ENCODE assay signal across 21 cellular contexts in the genomic region with DNA sequence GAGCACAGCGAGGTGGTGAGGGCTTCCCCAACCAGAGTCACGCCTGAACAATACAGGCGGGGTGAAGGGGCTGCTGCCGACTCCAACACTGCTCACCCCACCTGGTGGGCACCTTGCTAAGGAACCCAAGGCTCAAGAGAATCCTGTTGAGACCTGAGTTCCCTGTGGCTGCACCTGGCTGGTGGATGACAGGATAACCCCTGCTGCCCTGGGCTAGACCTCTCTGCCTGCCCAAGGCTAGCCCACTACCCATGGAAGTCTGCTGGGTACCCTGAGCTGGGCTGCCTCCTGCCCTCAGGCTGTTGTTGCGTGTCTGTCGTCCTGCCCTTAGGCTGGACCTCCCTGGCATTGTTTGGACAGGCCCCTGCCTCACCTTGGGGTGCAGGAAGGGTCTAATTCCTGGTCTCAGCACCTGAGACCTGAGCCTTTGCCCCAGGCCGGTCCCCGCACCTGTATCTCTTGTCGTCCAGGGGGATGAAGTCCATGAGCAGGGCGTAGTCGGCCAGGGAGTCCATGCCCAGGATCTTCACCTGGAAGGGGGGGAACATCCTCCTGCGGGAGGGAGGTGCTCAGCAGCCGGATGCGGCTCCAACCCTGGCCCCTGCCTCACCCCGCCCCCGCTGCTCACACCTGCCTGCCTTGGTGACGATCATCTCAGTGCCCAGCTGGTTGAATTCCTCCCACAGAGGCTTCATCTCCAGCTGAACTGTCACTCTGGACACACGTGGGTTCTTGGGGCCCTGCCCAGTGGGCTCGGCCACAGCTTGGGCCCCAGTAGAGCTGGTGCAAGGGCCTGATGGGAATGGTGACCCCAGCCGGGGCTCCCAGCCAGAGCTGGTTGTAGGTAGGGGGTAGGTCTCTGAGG. TPM values are rescaled to one million over a fixed set of nuclear protein-coding genes. Genes with fewer than 3 reads are reported as not detected.
DNase-seq lines count a peak whose midpoint lies in the region; ATAC-seq, FAIRE-seq and TF ChIP-seq lines count a peak whose summit lies in the region.
"Had no signal": no experiment of that assay in that cellular context is flagged by ENCODE, and none has a peak within 500 bp of the region (broad histone marks: within the 10 kb centered on the region; RNA-seq: fewer than 3 reads in every experiment).

No MANE protein-coding gene starts in this region.

- H3K4me2 ChIP-seq in K562 (ENCODE audit: insufficient read depth, low read length): no peak overlapping the region

- ATAC-seq in K562 (no peak), mucosa of descending colon (peak; percentile 22)
- no peak for ATAC-seq in stimulated activated naive CD8-positive, alpha-beta T cell treated with anti-CD3 and anti-CD28 coated beads, Interleukin-15, Interleukin-2, amounts not matched to agents 100 U/mL and 50 U/mL, for 24 hours
- ATAC-seq: body of pancreas had no signal

- H3K36me3 ChIP-seq in K562 (ENCODE audit: control insufficient read depth, insufficient read depth, low read length) (no peaks in the 10 kb centered on the region), mucosa of descending colon (ENCODE audit: low read depth) (no peaks in the 10 kb centered on the region)
- H3K36me3 ChIP-seq: neutrophil had no signal

- H3K9me3 ChIP-seq in K562 (replicated peaks; ENCODE audit: control insufficient read depth, insufficient read depth, low read depth, low read length) (no peaks in the 10 kb centered on the region), mucosa of descending colon (no peaks in the 10 kb centered on the region)
- H3K9me3 ChIP-seq: body of pancreas, neutrophil had no signal

- TF ChIP-seq CTCF in K562 (IDR thresholded peaks at IDR 0.05 in 2 of 3, conservative IDR thresholded peaks at IDR 0.05 in 1 of 3; ENCODE audit: insufficient read depth in 2 of 3, low read depth in 1 of 3, low read length in 3 of 3): no peak
- no peak for TF ChIP-seq CTCF in mucosa of descending colon (IDR thresholded peaks at IDR 0.05)
- TF ChIP-seq CTCF in GM10248 (IDR thresholded peaks at IDR 0.05; ENCODE audit: control extremely low read depth, extremely low read depth, low read depth, missing control alignments): no peak

- no TSS peak for BruUV-seq in K562 (replicated peaks; lab: Mats Ljungman, UMichigan)

- H3K4me3 ChIP-seq in K562 (no peak overlapping the region), mucosa of descending colon (no peak overlapping the region)
- H3K4me3 ChIP-seq: body of pancreas had no signal

- in situ Hi-C loops in K562 (cut with MboI): no loop called here

- H3K9ac ChIP-seq in K562 (ENCODE audit: insufficient read depth in 1 of 2, low read depth in 2 of 2, low read length in 2 of 2): peak overlapping the region in 1 of 2 experiments; percentile 13; a peak in 1 of 4 replicates

- no peak for TF ChIP-seq RAD21 in K562 (CRISPR knock-in tag; conservative IDR thresholded peaks at IDR 0.05 in 1 of 2, IDR thresholded peaks at IDR 0.05 in 1 of 2)

- TF ChIP-seq EP300 in K562 (IDR thresholded peaks at IDR 0.05; ENCODE audit: low read length): no peak

- CTCF ChIA-PET in K562 (lab: Yijun Ruan, JAX; ENCODE audit: low intra/inter-chr PET ratio) (no interaction called here), GM10248 (lab: Yijun Ruan, JAX) (interaction anchor here (1.7 to 6.3 kb wide), 3 partner anchors 12 to 51 kb away, joined by 4 to 49 read pairs (median 7); a partner anchor contains a TSS)

- no peak for FAIRE-seq in K562 (lab: Jason Lieb, UNC)

- no peak overlapping the region for H3K27ac ChIP-seq in K562 (ENCODE audit: extremely low read depth, low read depth, low read length)
- H3K27ac ChIP-seq: body of pancreas, neutrophil had no signal

- 37% methylated on average over 16 of the region's 20 CpGs for WGBS in K562 (ENCODE audit: insufficient coverage, low coverage, missing lambda C conversion rate)

- no peaks in the 10 kb centered on the region for H3K9me1 ChIP-seq in K562 (ENCODE audit: control insufficient read depth, insufficient read depth, low read length)

- H3K4me1 ChIP-seq in K562 (replicated peaks in 1 of 2; ENCODE audit: control insufficient read depth in 2 of 2, insufficient read depth in 2 of 2, low read length in 2 of 2): peaks cover 10 to 58% of the 10 kb centered on the region in 2 experiments; a peak in 4 of 5 replicates
- H3K4me1 ChIP-seq in mucosa of descending colon (ENCODE audit: low read depth): peaks cover 19% of the 10 kb centered on the region

- no peak for TF ChIP-seq POLR2A in K562 (conservative IDR thresholded peaks at IDR 0.05)

- no peak overlapping the region for H2AFZ ChIP-seq in K562 (ENCODE audit: low read depth, low read length)

- POLR2A ChIA-PET in K562 (lab: Yijun Ruan, JAX): no interaction called here
- POLR2A ChIA-PET in GM10248 (lab: Yijun Ruan, JAX): no interaction called here

- intact Hi-C loops in K562 (cut with micrococcal nuclease): loop anchor here (5.0 kb wide), 1 partner anchor 63 kb away; no protein-coding TSS in a partner anchor
- intact Hi-C loops in mucosa of descending colon (cut with DNase I, micrococcal nuclease): no loop called here

- H4K20me1 ChIP-seq in K562 (replicated peaks; ENCODE audit: control insufficient read depth, insufficient read depth, low read length): no peaks in the 10 kb centered on the region

- DNase-seq in DMS53 (lab: John Stamatoyannopoulos, UW) (peak; percentile 92), NCI-H146 (lab: John Stamatoyannopoulos, UW) (peak; percentile 69), K562 (ENCODE audit: extremely low read depth in 1 of 4, low spot score in 3 of 4) (no peak), mucosa of descending colon (peak in 2 of 3 donors; percentile 79 to 83), GM10248 (ENCODE audit: extremely low spot score) (no peak), SKM-1 (lab: John Stamatoyannopoulos, UW; ENCODE audit: unreplicated experiment) (no peak), NCI-H226 (no peak)
- DNase-seq in stimulated activated naive CD8-positive, alpha-beta T cell treated with anti-CD3 and anti-CD28 coated beads, Interleukin-15, Interleukin-2, amounts not matched to agents 100 U/mL and 50 U/mL, for 24 hours: no peak
- DNase-seq: activated CD4-positive, alpha-beta T cell treated with anti-CD3 and anti-CD28 coated beads for 4 hours; body of pancreas; CD8-positive, alpha-beta memory T cell; NCI-H1930; stimulated activated CD4-positive, alpha-beta T cell treated with anti-CD3 and anti-CD28 coated beads, Interleukin-12 subunit alpha, Interleukin-12 subunit beta, amount 100 ng/mL, for 4 hours had no signal

- H3K27me3 ChIP-seq in K562 (ENCODE audit: control insufficient read depth in 2 of 2, insufficient read depth in 2 of 2, low read length in 2 of 2): peaks cover 0 to 4% of the 10 kb centered on the region in 2 experiments; a peak in 1 of 5 replicates
- H3K27me3 ChIP-seq: body of pancreas had no signal

- no peaks in the 10 kb centered on the region for H3K79me2 ChIP-seq in K562 (ENCODE audit: control insufficient read depth, insufficient read depth, low read length)

RNA-seq across cellular contexts. Expression of a gene that starts 4.9 kb away (rescaled TPM):
- 2.8 and 15.1 TPM in 2 replicates for total RNA-seq in K562 (2011; cell fraction: chromatin; rRNA removed; ENCODE audit: low replicate concordance)
- 22.0 and 23.0 TPM in 2 replicates for total RNA-seq in K562 (2011; cell fraction: nucleolus; rRNA removed)
- 9.8 and 13.5 TPM in 2 replicates for total RNA-seq in K562 (2011; cell fraction: nucleoplasm; rRNA removed)
- total RNA-seq in K562 (2014; rRNA removed): 23.8 and 36.3 TPM in 2 replicates
- 1.5 and 2.0 TPM in 2 replicates for total RNA-seq in K562 (2014; rRNA removed; fragmentation: Illumina TruSeq; extraction: Trizol)
- total RNA-seq in K562 (2015; rRNA removed; fragmentation: Illumina TruSeq; extraction: Trizol): 6.2 and 6.6 TPM in 2 replicates
- total RNA-seq in K562 (2021): 26.7 and 27.8 TPM in 2 replicates
- polyA plus RNA-seq in K562 (2011; rRNA removed): 4.3 and 6.2 TPM in 2 replicates
- 11.0 and 34.8 TPM in 2 replicates for polyA plus RNA-seq in K562 (2011; cell fraction: cytosol; rRNA removed)
- polyA plus RNA-seq in K562 (2011; cell fraction: nucleus; rRNA removed): 27.2 and 46.8 TPM in 2 replicates
- polyA plus RNA-seq in K562 (2012): 20.9 and 25.8 TPM in 2 replicates
- polyA plus RNA-seq in K562 (2014; fragmentation: Illumina TruSeq; extraction: Trizol): 5.0 and 14.0 TPM in 2 replicates
- polyA plus RNA-seq in K562 (2014; fragmentation: Nextera tagmentation; extraction: Ambion mirVana): under 1 TPM; 0.23 to 0.85 TPM
- polyA plus RNA-seq in K562 (2014; rRNA removed): 21.7 and 27.2 TPM in 2 replicates
- polyA minus RNA-seq in K562 (2011; rRNA and poly(A)+ RNA removed): 0.72 and 1.2 TPM in 2 replicates
- 5.7 and 7.1 TPM in 2 replicates for polyA minus RNA-seq in K562 (2011; cell fraction: cytosol; rRNA and poly(A)+ RNA removed)
- 11.9 and 15.1 TPM in 2 replicates for polyA minus RNA-seq in K562 (2011; cell fraction: nucleus; rRNA and poly(A)+ RNA removed)
- total RNA-seq in mucosa of descending colon: 10 to 100 TPM; 17.3 to 34.6 (median 23.1) TPM

RNA-seq across cellular contexts. Expression of a gene that starts 5.0 kb away (rescaled TPM):
- total RNA-seq in K562 (2011; cell fraction: chromatin; rRNA removed; ENCODE audit: low replicate concordance): not detected in 2 replicates
- not detected in 2 replicates for total RNA-seq in K562 (2011; cell fraction: nucleolus; rRNA removed)
- total RNA-seq in K562 (2011; cell fraction: nucleoplasm; rRNA removed): not detected in 2 replicates
- total RNA-seq in K562 (2014; rRNA removed) (not detected in 2 replicates), K562 (2014; rRNA removed; fragmentation: Illumina TruSeq; extraction: Trizol) (not detected in 2 replicates), K562 (2015; rRNA removed; fragmentation: Illumina TruSeq; extraction: Trizol) (not detected in 2 replicates), K562 (2021) (not detected in 2 replicates), mucosa of descending colon (10 to 100 TPM in 1 of 3 donors, 1 to 10 TPM in 2; 3.7 to 19.1 (median 9.6) TPM)
- polyA plus RNA-seq in K562 (2011; rRNA removed) (not detected in 2 replicates), K562 (2014; fragmentation: Illumina TruSeq; extraction: Trizol) (not detected in 2 replicates), K562 (2014; fragmentation: Nextera tagmentation; extraction: Ambion mirVana) (not detected), K562 (2014; rRNA removed) (not detected in 2 replicates)
- polyA plus RNA-seq in K562 (2011; cell fraction: cytosol; rRNA removed): not detected in 2 replicates
- polyA plus RNA-seq in K562 (2011; cell fraction: nucleus; rRNA removed): not detected in 2 replicates
- 0.14 and 0.18 TPM in 2 replicates for polyA plus RNA-seq in K562 (2012)
- not detected in 2 replicates for polyA minus RNA-seq in K562 (2011; rRNA and poly(A)+ RNA removed)
- polyA minus RNA-seq in K562 (2011; cell fraction: cytosol; rRNA and poly(A)+ RNA removed): not detected in 2 replicates
- not detected in 2 replicates for polyA minus RNA-seq in K562 (2011; cell fraction: nucleus; rRNA and poly(A)+ RNA removed)
- total RNA-seq: activated T-helper 1 cell treated with anti-CD3 and anti-CD28 coated beads, Interleukin-12 subunit alpha, Interleukin-12 subunit beta, Interleukin-2, Interleukin-4 antibody, amounts not matched to agents 30 ng/mL and 10 ng/mL and 1 ng/mL, durations not matched to agents 14 hours and 24 hours and 36 hours; body of pancreas; CD8-positive, alpha-beta memory T cell; fibroblast of lung; glomerular endothelial cell; lower leg skin; NCI-H460; renal cortical epithelial cell; ureter had no signal
- polyA plus RNA-seq: CD8-positive, alpha-beta memory T cell; fibroblast of lung had no signal

RNA-seq across cellular contexts. Expression of a gene that starts 15.9 kb away (rescaled TPM):
- not detected in 2 replicates for total RNA-seq in K562 (2011; cell fraction: chromatin; rRNA removed; ENCODE audit: low replicate concordance)
- not detected in 2 replicates for total RNA-seq in K562 (2011; cell fraction: nucleolus; rRNA removed)
- total RNA-seq in K562 (2011; cell fraction: nucleoplasm; rRNA removed): not detected in 2 replicates
- total RNA-seq in K562 (2014; rRNA removed) (not detected in 2 replicates), K562 (2014; rRNA removed; fragmentation: Illumina TruSeq; extraction: Trizol) (not detected in 2 replicates), K562 (2015; rRNA removed; fragmentation: Illumina TruSeq; extraction: Trizol) (not detected in 2 replicates), K562 (2021) (not detected in 2 replicates), mucosa of descending colon (10 to 100 TPM in 2 of 3 donors, 1 to 10 TPM in 1; 3.3 to 14.6 (median 14.1) TPM)
- polyA plus RNA-seq in K562 (2011; rRNA removed) (not detected in 2 replicates), K562 (2014; fragmentation: Illumina TruSeq; extraction: Trizol) (not detected in 2 replicates), K562 (2014; fragmentation: Nextera tagmentation; extraction: Ambion mirVana) (not detected), K562 (2014; rRNA removed) (not detected in 2 replicates)
- not detected in 2 replicates for polyA plus RNA-seq in K562 (2011; cell fraction: cytosol; rRNA removed)
- not detected in 2 replicates for polyA plus RNA-seq in K562 (2011; cell fraction: nucleus; rRNA removed)
- not detected in 2 replicates for polyA plus RNA-seq in K562 (2012)
- not detected in 2 replicates for polyA minus RNA-seq in K562 (2011; rRNA and poly(A)+ RNA removed)
- not detected in 2 replicates for polyA minus RNA-seq in K562 (2011; cell fraction: cytosol; rRNA and poly(A)+ RNA removed)
- polyA minus RNA-seq in K562 (2011; cell fraction: nucleus; rRNA and poly(A)+ RNA removed): not detected in 2 replicates
- total RNA-seq: activated T-helper 1 cell treated with anti-CD3 and anti-CD28 coated beads, Interleukin-12 subunit alpha, Interleukin-12 subunit beta, Interleukin-2, Interleukin-4 antibody, amounts not matched to agents 30 ng/mL and 10 ng/mL and 1 ng/mL, durations not matched to agents 14 hours and 24 hours and 36 hours; fibroblast of lung; glomerular endothelial cell; NCI-H460 had no signal
- polyA plus RNA-seq: fibroblast of lung had no signal

RNA-seq across cellular contexts. Expression of a gene that starts 27.9 kb away (rescaled TPM):
- 348 and 937 TPM in 2 replicates for total RNA-seq in K562 (2011; cell fraction: chromatin; rRNA removed; ENCODE audit: low replicate concordance)
- total RNA-seq in K562 (2011; cell fraction: nucleolus; rRNA removed): 683 and 713 TPM in 2 replicates
- total RNA-seq in K562 (2011; cell fraction: nucleoplasm; rRNA removed): 505 and 528 TPM in 2 replicates
- 408 and 468 TPM in 2 replicates for total RNA-seq in K562 (2014; rRNA removed)
- total RNA-seq in K562 (2014; rRNA removed; fragmentation: Illumina TruSeq; extraction: Trizol): 111 and 135 TPM in 2 replicates
- 242 and 251 TPM in 2 replicates for total RNA-seq in K562 (2015; rRNA removed; fragmentation: Illumina TruSeq; extraction: Trizol)
- total RNA-seq in K562 (2021): 404 and 408 TPM in 2 replicates
- polyA plus RNA-seq in K562 (2011; rRNA removed): 172 and 261 TPM in 2 replicates
- 251 and 329 TPM in 2 replicates for polyA plus RNA-seq in K562 (2011; cell fraction: cytosol; rRNA removed)
- 669 and 851 TPM in 2 replicates for polyA plus RNA-seq in K562 (2011; cell fraction: nucleus; rRNA removed)
- 286 and 337 TPM in 2 replicates for polyA plus RNA-seq in K562 (2012)
- 209 and 273 TPM in 2 replicates for polyA plus RNA-seq in K562 (2014; fragmentation: Illumina TruSeq; extraction: Trizol)
- 10 to 100 TPM; 10.8 to 32.9 TPM for polyA plus RNA-seq in K562 (2014; fragmentation: Nextera tagmentation; extraction: Ambion mirVana)
- 423 and 426 TPM in 2 replicates for polyA plus RNA-seq in K562 (2014; rRNA removed)
- 81.2 and 91.3 TPM in 2 replicates for polyA minus RNA-seq in K562 (2011; rRNA and poly(A)+ RNA removed)
- 141 and 202 TPM in 2 replicates for polyA minus RNA-seq in K562 (2011; cell fraction: cytosol; rRNA and poly(A)+ RNA removed)
- 134 and 170 TPM in 2 replicates for polyA minus RNA-seq in K562 (2011; cell fraction: nucleus; rRNA and poly(A)+ RNA removed)
- 100 to 1,000 TPM; 248 to 349 (median 311) TPM for total RNA-seq in mucosa of descending colon

RNA-seq across cellular contexts. Expression of a gene that starts 39.8 kb away (rescaled TPM):
- total RNA-seq in K562 (2011; cell fraction: chromatin; rRNA removed; ENCODE audit: low replicate concordance): not detected in 2 replicates
- total RNA-seq in K562 (2011; cell fraction: nucleolus; rRNA removed): not detected in 2 replicates
- total RNA-seq in K562 (2011; cell fraction: nucleoplasm; rRNA removed): not detected in 2 replicates
- total RNA-seq in K562 (2014; rRNA removed) (not detected in 2 replicates), K562 (2014; rRNA removed; fragmentation: Illumina TruSeq; extraction: Trizol) (not detected in 2 replicates), K562 (2015; rRNA removed; fragmentation: Illumina TruSeq; extraction: Trizol) (not detected in 2 replicates), K562 (2021) (not detected in 2 replicates), mucosa of descending colon (under 1 TPM in 2 of 3 donors, not detected in 1; 0.29 to 0.48 TPM)
- polyA plus RNA-seq in K562 (2011; rRNA removed) (not detected in 2 replicates), K562 (2014; fragmentation: Illumina TruSeq; extraction: Trizol) (not detected in 2 replicates), K562 (2014; fragmentation: Nextera tagmentation; extraction: Ambion mirVana) (not detected), K562 (2014; rRNA removed) (not detected in 2 replicates)
- polyA plus RNA-seq in K562 (2011; cell fraction: cytosol; rRNA removed): not detected in 2 replicates
- polyA plus RNA-seq in K562 (2011; cell fraction: nucleus; rRNA removed): not detected in 2 replicates
- polyA plus RNA-seq in K562 (2012): not detected in 2 replicates
- polyA minus RNA-seq in K562 (2011; rRNA and poly(A)+ RNA removed): not detected in 2 replicates
- not detected in 2 replicates for polyA minus RNA-seq in K562 (2011; cell fraction: cytosol; rRNA and poly(A)+ RNA removed)
- not detected in 2 replicates for polyA minus RNA-seq in K562 (2011; cell fraction: nucleus; rRNA and poly(A)+ RNA removed)
- total RNA-seq: activated T-helper 1 cell treated with anti-CD3 and anti-CD28 coated beads, Interleukin-12 subunit alpha, Interleukin-12 subunit beta, Interleukin-2, Interleukin-4 antibody, amounts not matched to agents 30 ng/mL and 10 ng/mL and 1 ng/mL, durations not matched to agents 14 hours and 24 hours and 36 hours; body of pancreas; CD8-positive, alpha-beta memory T cell; fibroblast of lung; glomerular endothelial cell; NCI-H460 had no signal
- polyA plus RNA-seq: CD8-positive, alpha-beta memory T cell; fibroblast of lung had no signal

Comparison
In these comparisons a context has a peak if more than half of its experiments do, and no peak if none do; other contexts are left out.
1. DNase-seq: peak in DMS53 (single experiment), NCI-H146 (single experiment) and mucosa of descending colon (2 of 3); none in K562 (0 of 4), GM10248 (single experiment), SKM-1 (single experiment), NCI-H226 (single experiment) and stimulated activated naive CD8-positive, alpha-beta T cell treated with anti-CD3 and anti-CD28 coated beads, Interleukin-15, Interleukin-2, amounts not matched to agents 100 U/mL and 50 U/mL, for 24 hours (single experiment).
2. RNA of a gene that starts 5.0 kb away (total RNA-seq): 3.7 to 19.1 TPM in mucosa of descending colon; not detected in K562; every median in the first group is over 4 times any median in the second.